In genomic region chr6:100946711-100947110, GRCh38 we compare ENCODE assay signal across 31 cellular contexts.
"Had no signal": no experiment of that assay in that cellular context is flagged by ENCODE, and none has a peak within 500 bp of the region (broad histone marks: within the 10 kb centered on the region; RNA-seq: fewer than 3 reads in every experiment).

No MANE protein-coding gene starts in this region.

- H3K4me1 ChIP-seq: adrenal gland, ascending aorta, body of pancreas, breast epithelium had no signal

- H3K27me3 ChIP-seq: adrenal gland, ascending aorta, body of pancreas, brain microvascular endothelial cell, breast epithelium, cardiac muscle cell had no signal

- H3K27ac ChIP-seq: adrenal gland, ascending aorta, body of pancreas, brain microvascular endothelial cell, breast epithelium, cardiac muscle cell had no signal

- H3K36me3 ChIP-seq: adrenal gland, ascending aorta, brain microvascular endothelial cell, breast epithelium, cardiac muscle cell had no signal

- ATAC-seq: activated naive CD4-positive, alpha-beta T cell treated with anti-CD3 and anti-CD28 coated beads, Interleukin-2, amount 50 U/mL, for 72 hours; activated naive CD8-positive, alpha-beta T cell treated with anti-CD3 and anti-CD28 coated beads, Interleukin-2, amount 50 U/mL, for 24 hours; activated T-cell treated with anti-CD3 and anti-CD28 coated beads, Interleukin-2, amount 50 U/mL, for 4 hours; activated T-cell treated with anti-CD3 and anti-CD28 coated beads, Interleukin-2, amount 50 U/mL, for 72 hours; activated T-helper 17 cell treated with anti-CD3 and anti-CD28 coated beads, Interleukin-2, amount 50 U/mL, for 72 hours; body of pancreas had no signal

- H3K9me3 ChIP-seq: adrenal gland, ascending aorta had no signal

- DNase-seq: activated effector memory CD4-positive, alpha-beta T cell treated with anti-CD3 and anti-CD28 coated beads, Interleukin-2, amount 50 U/mL, for 16 hours; activated effector memory CD4-positive, alpha-beta T cell treated with Interleukin-2 at 50 U/mL for 16 hours; activated gamma-delta T cell; activated gamma-delta T cell treated with Interleukin-2 at 50 U/mL for 16 hours; activated naive CD4-positive, alpha-beta T cell; activated naive CD4-positive, alpha-beta T cell treated with anti-CD3 and anti-CD28 coated beads for 36 hours; activated naive CD4-positive, alpha-beta T cell treated with anti-CD3 and anti-CD28 coated beads, Interleukin-2, amount 10 ng/mL, durations not matched to agents 7 days and 5 days; activated naive CD4-positive, alpha-beta T cell treated with anti-CD3 and anti-CD28 coated beads, Interleukin-2, amount 50 U/mL, for 16 hours; activated naive CD4-positive, alpha-beta T cell treated with Interleukin-2 at 50 U/mL for 16 hours; activated naive CD8-positive, alpha-beta T cell treated with anti-CD3 and anti-CD28 coated beads for 36 hours; activated naive CD8-positive, alpha-beta T cell treated with anti-CD3 and anti-CD28 coated beads, Interleukin-2, amount 10 ng/mL, durations not matched to agents 7 days and 5 days; activated naive CD8-positive, alpha-beta T cell treated with anti-CD3 and anti-CD28 coated beads, Interleukin-2, amount 50 U/mL, for 24 hours; activated T-cell treated with anti-CD3 and anti-CD28 coated beads, Interleukin-2, amount 50 U/mL, for 24 hours; activated T-cell treated with anti-CD3 and anti-CD28 coated beads, Interleukin-2, amount 50 U/mL, for 4 hours; activated T-cell treated with anti-CD3 and anti-CD28 coated beads, Interleukin-2, amount 50 U/mL, for 48 hours; activated T-cell treated with anti-CD3 and anti-CD28 coated beads, Interleukin-2, amount 50 U/mL, for 72 hours; adrenal gland; amniotic stem cell; amygdala; anterior cingulate cortex; aorta; body of pancreas; brain microvascular endothelial cell; caudate nucleus; central memory CD4-positive, alpha-beta T cell; cerebellar nuclear complex had no signal

- H3K4me3 ChIP-seq: adrenal gland, ascending aorta, body of pancreas, breast epithelium, cardiac muscle cell had no signal
